Comparison of ENCODE assay signal across 9 cellular contexts in genomic region chr2:41703123-41703522, GRCh38.
"Had no signal": no experiment of that assay in that cellular context is flagged by ENCODE, and none has a peak within 500 bp of the region (broad histone marks: within the 10 kb centered on the region; RNA-seq: fewer than 3 reads in every experiment).

No MANE protein-coding gene starts in this region.

- H3K9me3 ChIP-seq: HAP-1 had no signal

- H3K27ac Mint-ChIP-seq: GM23338, H9, HFFc6 had no signal

- H3K4me1 ChIP-seq: HAP-1 had no signal

- H3K4me3 Mint-ChIP-seq: GM23338, H9, HFFc6 had no signal

- ATAC-seq: GM23338, HCT116 had no signal

- H3K9ac ChIP-seq: GM23248 had no signal

- H3K27ac ChIP-seq: GM23248 had no signal

- H3K36me3 ChIP-seq: HAP-1 had no signal

- H3K4me3 ChIP-seq: GM23248, GM23338, HAP-1 had no signal

- H3K9me3 Mint-ChIP-seq: GM23338, H9, HFFc6 had no signal

- DNase-seq: GM23248, GOT3, H7, H9, HCEC 1CT, HFFc6 had no signal
